23 cellular contexts compared by ENCODE assay signal in genomic region chr6:111342913-111343312, GRCh38.
A peak's percentile ranks its signal among the peaks of the same experiment; 100 is the strongest.
DNase-seq lines count a peak whose midpoint lies in the region; ATAC-seq and TF ChIP-seq lines count a peak whose summit lies in the region.
"Had no signal": no experiment of that assay in that cellular context is flagged by ENCODE, and none has a peak within 500 bp of the region (broad histone marks: within the 10 kb centered on the region; RNA-seq: fewer than 3 reads in every experiment).

No MANE protein-coding gene starts in this region.

- H3K27ac ChIP-seq in OCI-LY3 (ENCODE audit: low read length) (peak overlapping the region; percentile 98), dorsolateral prefrontal cortex (no peak overlapping the region)
- H3K27ac ChIP-seq: BLaER1 treated with 17β-estradiol and CSF1 and Interleukin-3, amounts not matched to agents 10 nM and 100 nM; lower lobe of right lung; prostate gland; suprapubic skin had no signal

- H3K27me3 ChIP-seq in OCI-LY3 (ENCODE audit: low read depth, low read length) (no peaks in the 10 kb centered on the region), dorsolateral prefrontal cortex (no peaks in the 10 kb centered on the region)
- H3K27me3 ChIP-seq: BLaER1 treated with 17β-estradiol and CSF1 and Interleukin-3, amounts not matched to agents 10 nM and 100 nM; suprapubic skin had no signal

- peak overlapping the region; percentile 62 for H3K9ac ChIP-seq in OCI-LY3 (ENCODE audit: low read length)
- H3K9ac ChIP-seq: BLaER1 treated with 17β-estradiol and CSF1 and Interleukin-3, amounts not matched to agents 10 nM and 100 nM had no signal

- H3K4me3 Mint-ChIP-seq in activated naive CD8-positive, alpha-beta T cell: no peak overlapping the region
- H3K4me3 Mint-ChIP-seq in activated naive CD8-positive, alpha-beta T cell treated with anti-CD3 and anti-CD28 coated beads for 36 hours: no peak overlapping the region
- no peak overlapping the region for H3K4me3 Mint-ChIP-seq in stimulated activated memory B cell treated with anti-CD40 and anti-IgM and Interleukin-4, amounts not matched to agents 10 μg/mL and 1 μg/mL and 100 μg/mL, for 72 hours

- no peaks in the 10 kb centered on the region for H3K9me3 ChIP-seq in OCI-LY3 (ENCODE audit: insufficient read depth, low read length)
- H3K9me3 ChIP-seq: BLaER1 treated with 17β-estradiol and CSF1 and Interleukin-3, amounts not matched to agents 10 nM and 100 nM; lower lobe of right lung; mucosa of descending colon; prostate gland; suprapubic skin had no signal

- H3K79me2 ChIP-seq in OCI-LY3 (ENCODE audit: low read length): peaks cover 3% of the 10 kb centered on the region; the same call in 1 of the 2 replicates

- H3K4me1 ChIP-seq in OCI-LY3 (ENCODE audit: low read length): peaks cover 84% of the 10 kb centered on the region
- H3K4me1 ChIP-seq: lower lobe of right lung, prostate gland, suprapubic skin had no signal

- no peaks in the 10 kb centered on the region for H3K9me3 Mint-ChIP-seq in activated naive CD8-positive, alpha-beta T cell (ENCODE audit: low read depth)
- no peaks in the 10 kb centered on the region for H3K9me3 Mint-ChIP-seq in activated naive CD8-positive, alpha-beta T cell treated with anti-CD3 and anti-CD28 coated beads for 36 hours
- no peaks in the 10 kb centered on the region for H3K9me3 Mint-ChIP-seq in stimulated activated memory B cell treated with anti-CD40 and anti-IgM and Interleukin-4, amounts not matched to agents 10 μg/mL and 1 μg/mL and 100 μg/mL, for 72 hours

- TF ChIP-seq CTCF in OCI-LY3 (IDR thresholded peaks at IDR 0.05; ENCODE audit: low read depth, low read length): no peak
- no peak for TF ChIP-seq CTCF in cardiac fibroblast (IDR thresholded peaks at IDR 0.05; ENCODE audit: low read depth, low read length)
- TF ChIP-seq CTCF in dorsolateral prefrontal cortex (IDR thresholded peaks at IDR 0.05 in 54 of 56, conservative IDR thresholded peaks at IDR 0.05 in 2 of 56; ENCODE audit: low read depth in 1 of 56, partially characterized antibody in 56 of 56): no peak

- ATAC-seq in stimulated activated memory B cell treated with anti-CD40 and anti-IgM and Interleukin-4, amounts not matched to agents 10 μg/mL and 1 μg/mL and 100 μg/mL, for 72 hours: no peak
- no peak for ATAC-seq in GM18517 (IDR thresholded peaks at IDR 0.05; ENCODE audit: unreplicated experiment)
- ATAC-seq: lower lobe of right lung, mucosa of descending colon, Right ventricle myocardium inferior had no signal

- H3K4me1 Mint-ChIP-seq in activated naive CD8-positive, alpha-beta T cell (ENCODE audit: low read depth): no peaks in the 10 kb centered on the region
- peaks cover 12% of the 10 kb centered on the region for H3K4me1 Mint-ChIP-seq in activated naive CD8-positive, alpha-beta T cell treated with anti-CD3 and anti-CD28 coated beads for 36 hours
- H3K4me1 Mint-ChIP-seq in stimulated activated memory B cell treated with anti-CD40 and anti-IgM and Interleukin-4, amounts not matched to agents 10 μg/mL and 1 μg/mL and 100 μg/mL, for 72 hours: peaks cover 13% of the 10 kb centered on the region

- H4K20me1 ChIP-seq in OCI-LY3 (ENCODE audit: insufficient read depth, low read length): no peaks in the 10 kb centered on the region
- H4K20me1 ChIP-seq: BLaER1 treated with 17β-estradiol and CSF1 and Interleukin-3, amounts not matched to agents 10 nM and 100 nM had no signal

- intact Hi-C loops in dorsolateral prefrontal cortex (cut with DNase I): no loop called here

- H2AFZ ChIP-seq in OCI-LY3 (ENCODE audit: low read depth, low read length): no peak overlapping the region

- no peaks in the 10 kb centered on the region for H3K27me3 Mint-ChIP-seq in activated naive CD8-positive, alpha-beta T cell
- no peaks in the 10 kb centered on the region for H3K27me3 Mint-ChIP-seq in activated naive CD8-positive, alpha-beta T cell treated with anti-CD3 and anti-CD28 coated beads for 36 hours
- no peaks in the 10 kb centered on the region for H3K27me3 Mint-ChIP-seq in stimulated activated memory B cell treated with anti-CD40 and anti-IgM and Interleukin-4, amounts not matched to agents 10 μg/mL and 1 μg/mL and 100 μg/mL, for 72 hours

- H3K36me3 Mint-ChIP-seq in activated naive CD8-positive, alpha-beta T cell: peaks cover 17% of the 10 kb centered on the region
- peaks cover 12% of the 10 kb centered on the region for H3K36me3 Mint-ChIP-seq in activated naive CD8-positive, alpha-beta T cell treated with anti-CD3 and anti-CD28 coated beads for 36 hours
- H3K36me3 Mint-ChIP-seq in stimulated activated memory B cell treated with anti-CD40 and anti-IgM and Interleukin-4, amounts not matched to agents 10 μg/mL and 1 μg/mL and 100 μg/mL, for 72 hours: peaks cover 43% of the 10 kb centered on the region

- peak overlapping the region; percentile 61 for H3K4me3 ChIP-seq in OCI-LY3 (ENCODE audit: low read length)
- no peak overlapping the region for H3K4me3 ChIP-seq in cardiac fibroblast (replicated peaks in 1 of 2; ENCODE audit: low read depth in 2 of 2, low read length in 2 of 2)
- H3K4me3 ChIP-seq in dorsolateral prefrontal cortex: no peak overlapping the region
- H3K4me3 ChIP-seq: BLaER1 treated with 17β-estradiol and CSF1 and Interleukin-3, amounts not matched to agents 10 nM and 100 nM; lower lobe of right lung; mucosa of descending colon; prostate gland; suprapubic skin had no signal

- peak overlapping the region; percentile 84 for H3K4me2 ChIP-seq in OCI-LY3 (ENCODE audit: low read length)
- H3K4me2 ChIP-seq: BLaER1 treated with 17β-estradiol and CSF1 and Interleukin-3, amounts not matched to agents 10 nM and 100 nM had no signal

- DNase-seq in activated naive CD8-positive, alpha-beta T cell treated with anti-CD3 and anti-CD28 coated beads for 36 hours: no peak
- DNase-seq in cardiac fibroblast (ENCODE audit: low read depth in 2 of 2) (peak; percentile 39 to 52), SHP77 treated with DMSO at 0.1 percent for 48 hours (lab: John Stamatoyannopoulos, UW) (no peak), dorsolateral prefrontal cortex (no peak)
- DNase-seq: activated CD4-positive, alpha-beta T cell treated with anti-CD3 and anti-CD28 coated beads for 4 hours; activated CD8-positive, alpha-beta memory T cell treated with anti-CD3 and anti-CD28 coated beads, Interleukin-2, amount 50 U/mL, for 48 hours; activated naive CD4-positive, alpha-beta T cell; cerebellar nuclear complex; H7; kidney; lower lobe of right lung; mucosa of descending colon; NCI-H1694 treated with DMSO at 0.1 percent for 48 hours; NCI-H2171 treated with DMSO at 0.1 percent for 48 hours; NCI-H69 had no signal

- H3K36me3 ChIP-seq in OCI-LY3 (replicated peaks; ENCODE audit: low read depth, low read length): peaks cover 7% of the 10 kb centered on the region
- H3K36me3 ChIP-seq: prostate gland had no signal

- H3K27ac Mint-ChIP-seq in activated naive CD8-positive, alpha-beta T cell: peak overlapping the region; percentile 28
- no peak overlapping the region for H3K27ac Mint-ChIP-seq in activated naive CD8-positive, alpha-beta T cell treated with anti-CD3 and anti-CD28 coated beads for 36 hours
- peak overlapping the region; percentile 57 for H3K27ac Mint-ChIP-seq in stimulated activated memory B cell treated with anti-CD40 and anti-IgM and Interleukin-4, amounts not matched to agents 10 μg/mL and 1 μg/mL and 100 μg/mL, for 72 hours

Comparison
In these comparisons a context has a peak if more than half of its experiments do, and no peak if none do; other contexts are left out.
1. DNase-seq: peak in cardiac fibroblast (2 of 2); none in activated naive CD8-positive, alpha-beta T cell treated with anti-CD3 and anti-CD28 coated beads for 36 hours (single experiment), SHP77 treated with DMSO at 0.1 percent for 48 hours (single experiment) and dorsolateral prefrontal cortex (0 of 10).